9 cellular contexts compared by ENCODE assay signal in genomic region chr16:4465977-4466779, GRCh38. TPM values are rescaled to one million over a fixed set of nuclear protein-coding genes. Genes with fewer than 3 reads are reported as not detected.
DNase-seq lines count a peak whose midpoint lies in the region; ATAC-seq and TF ChIP-seq lines count a peak whose summit lies in the region.
"Had no signal": no experiment of that assay in that cellular context is flagged by ENCODE, and none has a peak within 500 bp of the region (broad histone marks: within the 10 kb centered on the region; RNA-seq: fewer than 3 reads in every experiment).

No MANE protein-coding gene starts in this region.

- ATAC-seq in lower lobe of right lung (peak; percentile 39 to 57), GM21447 (IDR thresholded peaks at IDR 0.05; ENCODE audit: unreplicated experiment) (no peak), SK-N-SH treated with all-trans-retinoic acid at 6 μM for 48 hours (no peak)

- DNase-seq in T-helper 22 cell (ENCODE audit: low read depth) (peak; percentile 41), activated gamma-delta T cell treated with Interleukin-2 at 50 U/mL for 16 hours (peak; percentile 69), lower lobe of right lung (no peak), cortex of kidney (lab: John Stamatoyannopoulos, UW) (no peak), foreskin melanocyte (no peak)
- DNase-seq in stimulated activated CD8-positive, alpha-beta memory T cell treated with anti-CD3 and anti-CD28 coated beads, Interleukin-4, amount 100 ng/mL, for 48 hours, result peak; percentile 71
- DNase-seq: NCI-H146 had no signal

- H3K4me3 ChIP-seq in lower lobe of right lung, result no peak overlapping the region

- no peaks in the 10 kb centered on the region for H3K9me3 ChIP-seq in lower lobe of right lung

- TF ChIP-seq CTCF in lower lobe of right lung (IDR thresholded peaks at IDR 0.05), result no peak

- intact Hi-C loops in lower lobe of right lung (cut with DNase I), result no loop called here

- H3K27me3 ChIP-seq in lower lobe of right lung (ENCODE audit: low read depth), result no peaks in the 10 kb centered on the region

- no peak overlapping the region for H3K27ac ChIP-seq in lower lobe of right lung

- H3K36me3 ChIP-seq in lower lobe of right lung, result peaks cover 82% of the 10 kb centered on the region

- H3K4me1 ChIP-seq in lower lobe of right lung, result no peaks in the 10 kb centered on the region

TF ChIP-seq in SK-N-SH treated with all-trans-retinoic acid at 6 μM for 48 hours, 23 proteins besides CTCF, POLR2A, EP300 and RAD21:
- TF ChIP-seq ZFP30 (CRISPR knock-in tag; IDR thresholded peaks at IDR 0.05) (no peak), RARB (CRISPR knock-in tag; IDR thresholded peaks at IDR 0.05) (no peak), ZNF8 (CRISPR knock-in tag; IDR thresholded peaks at IDR 0.05) (no peak), SNAI2 (CRISPR knock-in tag; IDR thresholded peaks at IDR 0.05) (no peak), ZNF565 (CRISPR knock-in tag; conservative IDR thresholded peaks at IDR 0.05; ENCODE audit: low read depth) (no peak), ISL1 (CRISPR knock-in tag; IDR thresholded peaks at IDR 0.05) (no peak), ESRRG (CRISPR knock-in tag; IDR thresholded peaks at IDR 0.05) (no peak), BACH2 (CRISPR knock-in tag; IDR thresholded peaks at IDR 0.05; ENCODE audit: borderline replicate concordance) (no peak)
- TF ChIP-seq, protein P1, sequence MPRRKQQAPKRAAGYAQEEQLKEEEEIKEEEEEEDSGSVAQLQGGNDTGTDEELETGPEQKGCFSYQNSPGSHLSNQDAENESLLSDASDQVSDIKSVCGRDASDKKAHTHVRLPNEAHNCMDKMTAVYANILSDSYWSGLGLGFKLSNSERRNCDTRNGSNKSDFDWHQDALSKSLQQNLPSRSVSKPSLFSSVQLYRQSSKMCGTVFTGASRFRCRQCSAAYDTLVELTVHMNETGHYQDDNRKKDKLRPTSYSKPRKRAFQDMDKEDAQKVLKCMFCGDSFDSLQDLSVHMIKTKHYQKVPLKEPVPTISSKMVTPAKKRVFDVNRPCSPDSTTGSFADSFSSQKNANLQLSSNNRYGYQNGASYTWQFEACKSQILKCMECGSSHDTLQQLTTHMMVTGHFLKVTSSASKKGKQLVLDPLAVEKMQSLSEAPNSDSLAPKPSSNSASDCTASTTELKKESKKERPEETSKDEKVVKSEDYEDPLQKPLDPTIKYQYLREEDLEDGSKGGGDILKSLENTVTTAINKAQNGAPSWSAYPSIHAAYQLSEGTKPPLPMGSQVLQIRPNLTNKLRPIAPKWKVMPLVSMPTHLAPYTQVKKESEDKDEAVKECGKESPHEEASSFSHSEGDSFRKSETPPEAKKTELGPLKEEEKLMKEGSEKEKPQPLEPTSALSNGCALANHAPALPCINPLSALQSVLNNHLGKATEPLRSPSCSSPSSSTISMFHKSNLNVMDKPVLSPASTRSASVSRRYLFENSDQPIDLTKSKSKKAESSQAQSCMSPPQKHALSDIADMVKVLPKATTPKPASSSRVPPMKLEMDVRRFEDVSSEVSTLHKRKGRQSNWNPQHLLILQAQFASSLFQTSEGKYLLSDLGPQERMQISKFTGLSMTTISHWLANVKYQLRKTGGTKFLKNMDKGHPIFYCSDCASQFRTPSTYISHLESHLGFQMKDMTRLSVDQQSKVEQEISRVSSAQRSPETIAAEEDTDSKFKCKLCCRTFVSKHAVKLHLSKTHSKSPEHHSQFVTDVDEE (CRISPR knock-in tag; IDR thresholded peaks at IDR 0.05), result no peak

RNA-seq across cellular contexts. Expression of gene NMRAL1, which starts 8.2 kb away (rescaled TPM):
- total RNA-seq in lower lobe of right lung, result 43.5 TPM

RNA-seq across cellular contexts. Expression of gene HMOX2, which starts 10.0 kb away (rescaled TPM):
- total RNA-seq in lower lobe of right lung, result 53.8 TPM

RNA-seq across cellular contexts. Expression of gene DNAJA3, which starts 40.5 kb away (rescaled TPM):
- total RNA-seq in lower lobe of right lung, result 34.6 TPM

RNA-seq across cellular contexts. Expression of gene CORO7, which starts 49.8 kb away (rescaled TPM):
- total RNA-seq in lower lobe of right lung, result 58.5 TPM

Comparison
In these comparisons a context has a peak if more than half of its experiments do, and no peak if none do; other contexts are left out.
1. DNase-seq: peak in T-helper 22 cell (single experiment), activated gamma-delta T cell treated with Interleukin-2 at 50 U/mL for 16 hours (single experiment) and stimulated activated CD8-positive, alpha-beta memory T cell treated with anti-CD3 and anti-CD28 coated beads, Interleukin-4, amount 100 ng/mL, for 48 hours (single experiment); none in lower lobe of right lung (single experiment), cortex of kidney (single experiment) and foreskin melanocyte (single experiment).
2. ATAC-seq: peak in lower lobe of right lung (2 of 2); none in GM21447 (single experiment) and SK-N-SH treated with all-trans-retinoic acid at 6 μM for 48 hours (single experiment).